ENCODE assay signal across 17 cellular contexts in the genomic region with DNA sequence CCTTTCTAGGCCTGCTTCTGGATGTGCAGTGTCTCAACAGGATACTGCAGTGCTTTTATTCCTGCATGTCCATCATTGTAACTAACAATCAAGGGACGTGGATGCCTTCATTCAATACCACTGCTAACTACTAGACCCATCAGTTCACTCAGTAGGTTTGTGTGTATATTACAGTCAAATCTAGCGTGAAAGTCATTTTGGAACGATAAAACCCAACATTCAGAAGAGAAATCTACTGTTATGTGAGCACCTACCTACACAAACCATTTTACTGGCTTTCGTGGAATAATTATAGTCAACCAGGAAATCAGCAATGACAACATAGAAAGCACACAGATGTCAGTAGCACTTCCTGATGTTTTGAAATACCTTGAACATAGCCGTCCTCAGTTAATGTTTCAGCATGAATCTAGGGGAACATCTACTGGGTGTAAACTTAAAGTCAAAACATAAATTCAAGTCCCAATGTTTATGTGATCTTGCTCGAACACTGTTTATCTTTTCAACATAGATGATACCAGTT.
DNase-seq lines count a peak whose midpoint lies in the region; TF ChIP-seq lines count a peak whose summit lies in the region.
"Had no signal": no experiment of that assay in that cellular context is flagged by ENCODE, and none has a peak within 500 bp of the region (broad histone marks: within the 10 kb centered on the region; RNA-seq: fewer than 3 reads in every experiment).

No MANE protein-coding gene starts in this region.

- no peak overlapping the region for H3K9ac ChIP-seq in BLaER1 treated with 17β-estradiol and CSF1 and Interleukin-3, amounts not matched to agents 10 nM and 100 nM
- H3K9ac ChIP-seq: SK-N-SH had no signal

- H3K4me1 Mint-ChIP-seq in nephron progenitor cell: no peaks in the 10 kb centered on the region

- peaks cover 8% of the 10 kb centered on the region for H3K36me3 Mint-ChIP-seq in nephron progenitor cell (ENCODE audit: low read depth)

- peaks cover 0 to 21% (median 13%) of the 10 kb centered on the region in 10 experiments; a peak in 14 of 20 replicates for H3K4me1 ChIP-seq in BLaER1 treated with 17β-estradiol and CSF1 and Interleukin-3, amounts not matched to agents 10 nM and 100 nM

- H3K9me3 Mint-ChIP-seq in nephron progenitor cell: no peaks in the 10 kb centered on the region

- H4K20me1 ChIP-seq in BLaER1 treated with 17β-estradiol and CSF1 and Interleukin-3, amounts not matched to agents 10 nM and 100 nM: no peaks in the 10 kb centered on the region

- no peak for TF ChIP-seq CTCF in NB4 (IDR thresholded peaks at IDR 0.05; ENCODE audit: low read depth, low read length)
- no peak for TF ChIP-seq CTCF in nephron progenitor cell (IDR thresholded peaks at IDR 0.05)

- TF ChIP-seq POLR2A in NB4 (IDR thresholded peaks at IDR 0.05; ENCODE audit: extremely low read depth, insufficient read length): no peak

- DNase-seq in SIG-M5 treated with dmso at 0.1 percent for 504 hours (lab: John Stamatoyannopoulos, UW; ENCODE audit: unreplicated experiment) (peak; percentile 10), SIG-M5 (lab: John Stamatoyannopoulos, UW) (no peak), NB4 (ENCODE audit: low read depth) (peak; percentile 51), nephron progenitor cell (no peak), putamen (ENCODE audit: low spot score) (no peak)
- no peak for DNase-seq in activated naive CD4-positive, alpha-beta T cell treated with Interleukin-2 at 50 U/mL for 16 hours
- DNase-seq: CD4-positive, alpha-beta memory T cell; DMS153; HCEC 1CT; NCI-H1417 treated with DMSO at 0.1 percent for 48 hours; NCI-H187 treated with DMSO at 0.1 percent for 48 hours; NCI-H526; SK-N-SH had no signal

- no peak overlapping the region for H3K4me3 Mint-ChIP-seq in nephron progenitor cell
- H3K4me3 Mint-ChIP-seq: CD4-positive, alpha-beta memory T cell; IgD-negative memory B cell had no signal

- peak overlapping the region in 1 of 11 experiments; percentile 7; a peak in 2 of 22 replicates for H3K27ac ChIP-seq in BLaER1 treated with 17β-estradiol and CSF1 and Interleukin-3, amounts not matched to agents 10 nM and 100 nM
- H3K27ac ChIP-seq: HL-60 had no signal

- no peaks in the 10 kb centered on the region for H3K27me3 ChIP-seq in BLaER1 treated with 17β-estradiol and CSF1 and Interleukin-3, amounts not matched to agents 10 nM and 100 nM

- H3K9me3 ChIP-seq in BLaER1 treated with 17β-estradiol and CSF1 and Interleukin-3, amounts not matched to agents 10 nM and 100 nM (replicated peaks in 1 of 11): peaks cover 0 to 10% (median 5%) of the 10 kb centered on the region in 11 experiments; a peak in 4 of 22 replicates
- H3K9me3 ChIP-seq: SK-N-SH had no signal

- H3K27ac Mint-ChIP-seq in nephron progenitor cell: peak overlapping the region; percentile 37

- peak overlapping the region in 8 of 11 experiments; percentile 3 to 55 (median 26); a peak in 9 of 22 replicates for H3K4me2 ChIP-seq in BLaER1 treated with 17β-estradiol and CSF1 and Interleukin-3, amounts not matched to agents 10 nM and 100 nM
- H3K4me2 ChIP-seq: SK-N-SH had no signal

- H3K4me3 ChIP-seq in BLaER1 treated with 17β-estradiol and CSF1 and Interleukin-3, amounts not matched to agents 10 nM and 100 nM: no peak overlapping the region
- no peak overlapping the region for H3K4me3 ChIP-seq in NB4 (ENCODE audit: low read depth, low read length)
- H3K4me3 ChIP-seq: GM12878 had no signal

- peaks cover 0 to 5% (median 0%) of the 10 kb centered on the region in 11 experiments; a peak in 2 of 22 replicates for H3K36me3 ChIP-seq in BLaER1 treated with 17β-estradiol and CSF1 and Interleukin-3, amounts not matched to agents 10 nM and 100 nM

- H3K27me3 Mint-ChIP-seq in nephron progenitor cell (ENCODE audit: low read depth, poor library complexity): no peaks in the 10 kb centered on the region
- H3K27me3 Mint-ChIP-seq: CD4-positive, alpha-beta memory T cell; IgD-negative memory B cell had no signal

Comparison
In these comparisons a context has a peak if more than half of its experiments do, and no peak if none do; other contexts are left out.
1. DNase-seq: peak in SIG-M5 treated with dmso at 0.1 percent for 504 hours (single experiment) and NB4 (single experiment); none in SIG-M5 (single experiment), nephron progenitor cell (single experiment), activated naive CD4-positive, alpha-beta T cell treated with Interleukin-2 at 50 U/mL for 16 hours (single experiment) and putamen (single experiment).